ENCODE assay signal across 10 cellular contexts in genomic region chr15:98823012-98823458, GRCh38.
A peak's percentile ranks its signal among the peaks of the same experiment; 100 is the strongest.
DNase-seq lines count a peak whose midpoint lies in the region; ATAC-seq and TF ChIP-seq lines count a peak whose summit lies in the region.
"Had no signal": no experiment of that assay in that cellular context is flagged by ENCODE, and none has a peak within 500 bp of the region (broad histone marks: within the 10 kb centered on the region; RNA-seq: fewer than 3 reads in every experiment).

No MANE protein-coding gene starts in this region.

- no peaks in the 10 kb centered on the region for H3K9me3 ChIP-seq in esophagus muscularis mucosa
- H3K9me3 ChIP-seq: Caco-2 had no signal

- TF ChIP-seq EP300 in esophagus muscularis mucosa (IDR thresholded peaks at IDR 0.05): no peak

- no peaks in the 10 kb centered on the region for H3K27me3 ChIP-seq in esophagus muscularis mucosa

- DNase-seq in A172 (ENCODE audit: low spot score) (peak; percentile 77), HEK293T (ENCODE audit: extremely low spot score) (peak; percentile 55), iPS-NIHi7 (ENCODE audit: extremely low spot score) (peak; percentile 68), pons (ENCODE audit: low spot score) (no peak), esophagus muscularis mucosa (ENCODE audit: extremely low spot score) (no peak), left lobe of liver (ENCODE audit: low spot score) (no peak)
- DNase-seq in stimulated activated CD4-positive, alpha-beta T cell treated with anti-CD3 and anti-CD28 coated beads, Interleukin-2, amount 100 ng/mL, for 24 hours: no peak
- DNase-seq: activated CD4-positive, CD25-positive, alpha-beta regulatory T cell; Caco-2 had no signal

- H3K36me3 ChIP-seq in esophagus muscularis mucosa: no peaks in the 10 kb centered on the region

- no peak for TF ChIP-seq POLR2A in esophagus muscularis mucosa (IDR thresholded peaks at IDR 0.05; ENCODE audit: low read depth)

- no peak overlapping the region for H3K27ac ChIP-seq in esophagus muscularis mucosa (replicated peaks in 1 of 4)

- CTCF ChIA-PET in HEK293T (lab: Yijun Ruan, JAX): interaction anchor here (0.7 kb wide), 1 partner anchor 52 kb away, joined by 3 read pairs; no protein-coding TSS in a partner anchor

- ATAC-seq in SK-N-SH treated with all-trans-retinoic acid at 6 μM for 48 hours (peak; percentile 72), left lobe of liver (no peak)

- no peak overlapping the region for H3K4me3 ChIP-seq in esophagus muscularis mucosa

- intact Hi-C loops in esophagus muscularis mucosa (cut with DNase I): no loop called here

- TF ChIP-seq CTCF in esophagus muscularis mucosa (IDR thresholded peaks at IDR 0.05): no peak

- POLR2A ChIA-PET in HEK293T (lab: Yijun Ruan, JAX): interaction anchor here (1.0 to 1.7 kb wide), 3 partner anchors 9 to 23 kb away, joined by 3 to 7 read pairs (median 3); no protein-coding TSS in a partner anchor

- WGBS in esophagus muscularis mucosa: 45% methylated on average over 2 of the region's 2 CpGs

- H3K4me1 ChIP-seq in esophagus muscularis mucosa: peaks cover 8 to 29% (median 18%) of the 10 kb centered on the region in 4 donors
- H3K4me1 ChIP-seq: Caco-2 had no signal

TF ChIP-seq in HEK293T, 16 proteins besides CTCF, POLR2A, EP300 and RAD21:
- TF ChIP-seq ARNT (IDR thresholded peaks at IDR 0.05) (no peak), BHLHE40 (IDR thresholded peaks at IDR 0.05; ENCODE audit: borderline replicate concordance) (no peak), FOXK2 (IDR thresholded peaks at IDR 0.05) (no peak), PKNOX1 (IDR thresholded peaks at IDR 0.05) (peak; percentile 71), FOXM1 (IDR thresholded peaks at IDR 0.05; ENCODE audit: borderline replicate concordance) (no peak), ZNF384 (IDR thresholded peaks at IDR 0.05) (no peak), L3MBTL2 (conservative IDR thresholded peaks at IDR 0.05) (peak; percentile 95)

TF ChIP-seq in SK-N-SH treated with all-trans-retinoic acid at 6 μM for 48 hours, 23 proteins besides CTCF, POLR2A, EP300 and RAD21:
- TF ChIP-seq OSR1 (CRISPR knock-in tag; IDR thresholded peaks at IDR 0.05): no peak
- TF ChIP-seq CSDC2 (CRISPR knock-in tag; IDR thresholded peaks at IDR 0.05): no peak
- TF ChIP-seq RARB (CRISPR knock-in tag; IDR thresholded peaks at IDR 0.05): no peak
- no peak for TF ChIP-seq BACH2 (CRISPR knock-in tag; IDR thresholded peaks at IDR 0.05; ENCODE audit: borderline replicate concordance)
- TF ChIP-seq ZNF8 (CRISPR knock-in tag; IDR thresholded peaks at IDR 0.05): no peak
- TF ChIP-seq ZFP3 (CRISPR knock-in tag; IDR thresholded peaks at IDR 0.05): no peak
- no peak for TF ChIP-seq TOX (CRISPR knock-in tag; IDR thresholded peaks at IDR 0.05; ENCODE audit: borderline replicate concordance)
- no peak for TF ChIP-seq ZNF565 (CRISPR knock-in tag; conservative IDR thresholded peaks at IDR 0.05; ENCODE audit: low read depth)
- no peak for TF ChIP-seq POU6F1 (CRISPR knock-in tag; IDR thresholded peaks at IDR 0.05; ENCODE audit: borderline replicate concordance, low read depth)
- no peak for TF ChIP-seq TCF4 (CRISPR knock-in tag; IDR thresholded peaks at IDR 0.05; ENCODE audit: borderline replicate concordance)
- no peak for TF ChIP-seq SNAI2 (CRISPR knock-in tag; IDR thresholded peaks at IDR 0.05)
- TF ChIP-seq CSRNP3 (CRISPR knock-in tag; IDR thresholded peaks at IDR 0.05): no peak
- no peak for TF ChIP-seq ARNTL (CRISPR knock-in tag; IDR thresholded peaks at IDR 0.05; ENCODE audit: borderline replicate concordance, low read depth)
- TF ChIP-seq, protein P1, sequence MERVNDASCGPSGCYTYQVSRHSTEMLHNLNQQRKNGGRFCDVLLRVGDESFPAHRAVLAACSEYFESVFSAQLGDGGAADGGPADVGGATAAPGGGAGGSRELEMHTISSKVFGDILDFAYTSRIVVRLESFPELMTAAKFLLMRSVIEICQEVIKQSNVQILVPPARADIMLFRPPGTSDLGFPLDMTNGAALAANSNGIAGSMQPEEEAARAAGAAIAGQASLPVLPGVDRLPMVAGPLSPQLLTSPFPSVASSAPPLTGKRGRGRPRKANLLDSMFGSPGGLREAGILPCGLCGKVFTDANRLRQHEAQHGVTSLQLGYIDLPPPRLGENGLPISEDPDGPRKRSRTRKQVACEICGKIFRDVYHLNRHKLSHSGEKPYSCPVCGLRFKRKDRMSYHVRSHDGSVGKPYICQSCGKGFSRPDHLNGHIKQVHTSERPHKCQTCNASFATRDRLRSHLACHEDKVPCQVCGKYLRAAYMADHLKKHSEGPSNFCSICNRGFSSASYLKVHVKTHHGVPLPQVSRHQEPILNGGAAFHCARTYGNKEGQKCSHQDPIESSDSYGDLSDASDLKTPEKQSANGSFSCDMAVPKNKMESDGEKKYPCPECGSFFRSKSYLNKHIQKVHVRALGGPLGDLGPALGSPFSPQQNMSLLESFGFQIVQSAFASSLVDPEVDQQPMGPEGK (CRISPR knock-in tag; IDR thresholded peaks at IDR 0.05; ENCODE audit: borderline replicate concordance): no peak
- no peak for TF ChIP-seq ESRRG (CRISPR knock-in tag; IDR thresholded peaks at IDR 0.05)
- no peak for TF ChIP-seq ZNF70 (CRISPR knock-in tag; IDR thresholded peaks at IDR 0.05)
- no peak for TF ChIP-seq ZC3H10 (CRISPR knock-in tag; IDR thresholded peaks at IDR 0.05)

Comparison
In these comparisons a context has a peak if more than half of its experiments do, and no peak if none do; other contexts are left out.
1. DNase-seq: peak in A172 (single experiment), HEK293T (single experiment) and iPS-NIHi7 (single experiment); none in stimulated activated CD4-positive, alpha-beta T cell treated with anti-CD3 and anti-CD28 coated beads, Interleukin-2, amount 100 ng/mL, for 24 hours (0 of 2), pons (single experiment), esophagus muscularis mucosa (single experiment) and left lobe of liver (single experiment).